9 cellular contexts compared by ENCODE assay signal in genomic region chr5:90434116-90434714, GRCh38. TPM values are rescaled to one million over a fixed set of nuclear protein-coding genes. Genes with fewer than 3 reads are reported as not detected.
A peak's percentile ranks its signal among the peaks of the same experiment; 100 is the strongest.
DNase-seq lines count a peak whose midpoint lies in the region; ATAC-seq and TF ChIP-seq lines count a peak whose summit lies in the region.
"Had no signal": no experiment of that assay in that cellular context is flagged by ENCODE, and none has a peak within 500 bp of the region (broad histone marks: within the 10 kb centered on the region; RNA-seq: fewer than 3 reads in every experiment).

No MANE protein-coding gene starts in this region.

- intact Hi-C loops in Right ventricle myocardium inferior (cut with DNase I): loop anchor here (10.0 kb wide), 1 partner anchor 171 kb away; no protein-coding TSS in a partner anchor

- TF ChIP-seq CTCF in cardiac muscle cell (IDR thresholded peaks at IDR 0.05; ENCODE audit: low read depth, low read length) (peak; percentile 77), RWPE1 (conservative IDR thresholded peaks at IDR 0.05; ENCODE audit: low read depth) (peak; percentile 53)

- CTCF ChIA-PET in RWPE1 (lab: Yijun Ruan, JAX): no interaction called here

- H3K36me3 ChIP-seq in cardiac muscle cell (no peaks in the 10 kb centered on the region), adipocyte (ENCODE audit: control insufficient read depth, insufficient read depth, low read length, severe bottlenecking) (no peaks in the 10 kb centered on the region)

- no peak for ATAC-seq in Right ventricle myocardium inferior
- ATAC-seq in HG03159 (IDR thresholded peaks at IDR 0.05; ENCODE audit: unreplicated experiment): peak; percentile 54

- H3K27me3 ChIP-seq in cardiac muscle cell: no peaks in the 10 kb centered on the region
- no peaks in the 10 kb centered on the region for H3K27me3 ChIP-seq in adipocyte (replicated peaks; ENCODE audit: control insufficient read depth, insufficient read depth, low read length)

- DNase-seq in cardiac muscle cell (ENCODE audit: low read depth in 1 of 2, low spot score in 1 of 2): peak; percentile 63
- DNase-seq in Right ventricle myocardium inferior (ENCODE audit: missing footprints): no peak
- peak; percentile 11 for DNase-seq in RWPE1 (ENCODE audit: low spot score)
- DNase-seq in adipocyte (ENCODE audit: low read depth): peak; percentile 49
- peak; percentile 39 for DNase-seq in kidney tubule cell (ENCODE audit: low spot score)
- DNase-seq in stimulated activated CD8-positive, alpha-beta memory T cell treated with anti-CD3 and anti-CD28 coated beads, Interleukin-4, amount 100 ng/mL, for 24 hours (ENCODE audit: low read depth): peak; percentile 26
- DNase-seq in NCI-H510A (lab: John Stamatoyannopoulos, UW): no peak
- DNase-seq: left cardiac atrium had no signal

- H3K9ac ChIP-seq in adipocyte (ENCODE audit: low read length): no peak overlapping the region

- H3K27ac ChIP-seq in cardiac muscle cell: no peak overlapping the region
- H3K27ac ChIP-seq in RWPE1: no peak overlapping the region

- H3K4me1 ChIP-seq in cardiac muscle cell (ENCODE audit: low read depth) (peaks cover 21% of the 10 kb centered on the region), adipocyte (ENCODE audit: control insufficient read depth, insufficient read depth, low read length) (no peaks in the 10 kb centered on the region)

- POLR2A ChIA-PET in RWPE1 (lab: Yijun Ruan, JAX; ENCODE audit: low non-redundant PET): no interaction called here

- no peaks in the 10 kb centered on the region for H3K9me3 ChIP-seq in cardiac muscle cell (ENCODE audit: low read depth)
- H3K9me3 ChIP-seq in adipocyte (ENCODE audit: control insufficient read depth, low read length): no peaks in the 10 kb centered on the region

- H3K4me3 ChIP-seq in cardiac muscle cell (no peak overlapping the region), adipocyte (ENCODE audit: low read length) (no peak overlapping the region)

RNA-seq across cellular contexts. Expression of gene CETN3, which starts 24.7 kb away (rescaled TPM):
- 25.4 and 49.2 TPM in 2 replicates for total RNA-seq in cardiac muscle cell
- polyA plus RNA-seq in cardiac muscle cell: 85.8 and 106 TPM in 2 replicates
- 27.9 TPM for total RNA-seq in Right ventricle myocardium inferior

RNA-seq across cellular contexts. Expression of gene MBLAC2, which starts 40.4 kb away (rescaled TPM):
- total RNA-seq in cardiac muscle cell: 8.2 and 8.5 TPM in 2 replicates
- polyA plus RNA-seq in cardiac muscle cell: 9.1 and 9.8 TPM in 2 replicates
- total RNA-seq in Right ventricle myocardium inferior: 4.0 TPM

RNA-seq across cellular contexts. Expression of gene POLR3G, which starts 40.4 kb away (rescaled TPM):
- total RNA-seq in cardiac muscle cell (0.53 and 0.95 TPM in 2 replicates), Right ventricle myocardium inferior (0.68 TPM)
- polyA plus RNA-seq in cardiac muscle cell: 1.6 and 2.4 TPM in 2 replicates

Comparison
In these comparisons a context has a peak if more than half of its experiments do, and no peak if none do; other contexts are left out.
1. DNase-seq: peak in cardiac muscle cell (2 of 2), RWPE1 (single experiment), adipocyte (single experiment), kidney tubule cell (single experiment) and stimulated activated CD8-positive, alpha-beta memory T cell treated with anti-CD3 and anti-CD28 coated beads, Interleukin-4, amount 100 ng/mL, for 24 hours (single experiment); none in Right ventricle myocardium inferior (single experiment) and NCI-H510A (single experiment).